ENCODE assay signal across 16 cellular contexts in the genomic region with DNA sequence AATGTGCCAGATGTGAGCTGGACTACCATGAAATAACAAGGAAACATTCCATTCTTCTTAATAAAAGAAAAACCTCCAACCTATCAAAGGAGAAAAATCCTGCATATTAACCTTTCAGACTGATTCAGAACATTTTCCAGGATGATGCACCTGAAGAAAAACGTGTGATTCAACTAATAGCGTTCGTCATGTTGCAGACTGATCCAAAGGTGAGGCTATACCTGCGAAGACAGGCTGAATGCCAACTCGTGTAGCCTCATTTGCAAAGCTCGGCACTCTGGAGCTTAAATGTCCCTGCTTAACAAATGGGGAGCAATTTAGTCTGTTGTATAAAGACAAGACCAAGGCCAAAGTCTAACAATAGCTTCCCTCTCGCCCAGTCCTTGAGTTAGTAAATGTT.
A peak's percentile ranks its signal among the peaks of the same experiment; 100 is the strongest.
DNase-seq lines count a peak whose midpoint lies in the region; ATAC-seq, FAIRE-seq and TF ChIP-seq lines count a peak whose summit lies in the region.
"Had no signal": no experiment of that assay in that cellular context is flagged by ENCODE, and none has a peak within 500 bp of the region (broad histone marks: within the 10 kb centered on the region; RNA-seq: fewer than 3 reads in every experiment).

No MANE protein-coding gene starts in this region.

- peak; percentile 52 for FAIRE-seq in H1 (lab: Jason Lieb, UNC)
- FAIRE-seq: A549, GM19239 had no signal

- no peak overlapping the region for H3K4me3 ChIP-seq in RWPE2 (ENCODE audit: severe bottlenecking)
- no peak overlapping the region for H3K4me3 ChIP-seq in H1 (ENCODE audit: extremely low read depth in 1 of 4, insufficient read depth in 2 of 4, low read depth in 3 of 4, low read length in 4 of 4)
- no peak overlapping the region for H3K4me3 ChIP-seq in effector memory CD4-positive, alpha-beta T cell (ENCODE audit: insufficient read depth, low read depth, low read length, poor library complexity, severe bottlenecking)
- H3K4me3 ChIP-seq: A549 had no signal

- TF ChIP-seq CTCF in RWPE2 (IDR thresholded peaks at IDR 0.05; ENCODE audit: poor library complexity, severe bottlenecking) (no peak), H1 (IDR thresholded peaks at IDR 0.05; ENCODE audit: control extremely low read depth in 1 of 3, insufficient read depth in 1 of 3, low read depth in 1 of 3, low read length in 3 of 3) (no peak), foreskin keratinocyte (conservative IDR thresholded peaks at IDR 0.05) (no peak)

- no peak overlapping the region for H3K9ac ChIP-seq in H1 (replicated peaks in 1 of 4; ENCODE audit: extremely low read depth in 1 of 4, low read depth in 3 of 4, low read length in 3 of 4)

- H3K14ac ChIP-seq in H1 (ENCODE audit: insufficient read length): no peak overlapping the region

- no peak for TF ChIP-seq EP300 in H1 (IDR thresholded peaks at IDR 0.05; ENCODE audit: borderline replicate concordance in 1 of 2, low read depth in 2 of 2, low read length in 2 of 2)

- H3K36me3 ChIP-seq in RWPE2 (ENCODE audit: low read depth) (no peaks in the 10 kb centered on the region), H1 (ENCODE audit: control insufficient read depth in 2 of 4, insufficient read depth in 4 of 4, low read length in 3 of 4) (no peaks in the 10 kb centered on the region)
- H3K36me3 ChIP-seq in effector memory CD4-positive, alpha-beta T cell (ENCODE audit: control insufficient read depth, insufficient read depth, low read length): no peaks in the 10 kb centered on the region
- H3K36me3 ChIP-seq: BE2C had no signal

- CTCF ChIA-PET in H1 (lab: Charles Lee; ENCODE audit: partially characterized antibody): interaction anchor here (1.2 kb wide), 1 partner anchor 30 kb away, joined by 3 read pairs; no protein-coding TSS in a partner anchor

- peak; percentile 94 for ATAC-seq in RWPE2 (ENCODE audit: low read depth)
- ATAC-seq in foreskin keratinocyte: peak; percentile 98
- no peak for ATAC-seq in GM21423 (IDR thresholded peaks at IDR 0.05; ENCODE audit: unreplicated experiment)
- ATAC-seq: A549 had no signal

- no peak for TF ChIP-seq RAD21 in H1 (IDR thresholded peaks at IDR 0.05 in 1 of 2, conservative IDR thresholded peaks at IDR 0.05 in 1 of 2; ENCODE audit: low read depth in 2 of 2, low read length in 2 of 2)

- H2BK5ac ChIP-seq in H1 (ENCODE audit: low read depth, low read length): no peak overlapping the region

- no peaks in the 10 kb centered on the region for H4K20me1 ChIP-seq in H1 (replicated peaks in 1 of 2; ENCODE audit: control insufficient read depth in 1 of 2, insufficient read depth in 2 of 2, low read length in 2 of 2)

- H2BK15ac ChIP-seq in H1 (ENCODE audit: low read length): no peak overlapping the region

- no peaks in the 10 kb centered on the region for H3K79me1 ChIP-seq in H1 (ENCODE audit: low read depth, low read length)

- H4K8ac ChIP-seq in H1 (ENCODE audit: extremely low read depth, insufficient read depth, low read length): no peak overlapping the region

- no peaks in the 10 kb centered on the region for H3K27me3 ChIP-seq in RWPE2 (ENCODE audit: insufficient read depth, poor library complexity, severe bottlenecking)
- no peaks in the 10 kb centered on the region for H3K27me3 ChIP-seq in H1 (replicated peaks in 1 of 4; ENCODE audit: control insufficient read depth in 3 of 4, extremely low read depth in 1 of 4, insufficient read depth in 3 of 4, low read length in 3 of 4)
- H3K27me3 ChIP-seq in foreskin keratinocyte: no peaks in the 10 kb centered on the region
- no peaks in the 10 kb centered on the region for H3K27me3 ChIP-seq in effector memory CD4-positive, alpha-beta T cell (replicated peaks; ENCODE audit: control insufficient read depth, insufficient read depth, low read length, poor library complexity, severe bottlenecking)
- H3K27me3 ChIP-seq: BE2C had no signal

- no peak overlapping the region for H2BK20ac ChIP-seq in H1 (ENCODE audit: low read length)

- DNase-seq in RWPE2 (ENCODE audit: low spot score) (no peak), H1 (ENCODE audit: low read depth in 1 of 2, low spot score in 2 of 2) (no peak), foreskin keratinocyte (peak; percentile 92 to 96), T-helper 9 cell (no peak), cortex of kidney (lab: John Stamatoyannopoulos, UW) (no peak)
- no peak for DNase-seq in effector memory CD4-positive, alpha-beta T cell
- DNase-seq: BE2C; CD4-positive, alpha-beta memory T cell; DMS53; GF-D8; H7; IMR-90 had no signal

- no peak overlapping the region for H3K4ac ChIP-seq in H1 (replicated peaks; ENCODE audit: insufficient read length, low read depth, low read length)

- no peaks in the 10 kb centered on the region for H3K9me3 ChIP-seq in RWPE2 (ENCODE audit: severe bottlenecking)
- H3K9me3 ChIP-seq in H1 (ENCODE audit: insufficient read depth in 2 of 2, low read depth in 1 of 2, low read length in 1 of 2): no peaks in the 10 kb centered on the region
- H3K9me3 ChIP-seq in effector memory CD4-positive, alpha-beta T cell (ENCODE audit: control insufficient read depth, low read length): no peaks in the 10 kb centered on the region
- H3K9me3 ChIP-seq: A549, BE2C had no signal

- H3K4me2 ChIP-seq in H1 (ENCODE audit: insufficient read depth in 1 of 2, low read depth in 2 of 2, low read length in 2 of 2): no peak overlapping the region
- H3K4me2 ChIP-seq: A549 had no signal

- no peak overlapping the region for H3K23ac ChIP-seq in H1 (ENCODE audit: insufficient read length)

- POLR2A ChIA-PET in H1 (lab: Charles Lee; ENCODE audit: partially characterized antibody): no interaction called here

- no peak overlapping the region for H4K91ac ChIP-seq in H1 (replicated peaks; ENCODE audit: insufficient read length, low read length)

- no peak overlapping the region for H3K56ac ChIP-seq in H1 (replicated peaks; ENCODE audit: insufficient read length, low read depth, low read length)

- no peak overlapping the region for H4K5ac ChIP-seq in H1 (ENCODE audit: insufficient read length, low read depth, low read length)

- H3K27ac ChIP-seq in RWPE2 (ENCODE audit: poor library complexity, severe bottlenecking): peak overlapping the region; percentile 68
- no peak overlapping the region for H3K27ac ChIP-seq in H1 (ENCODE audit: low read depth, low read length)
- H3K27ac ChIP-seq in foreskin keratinocyte: no peak overlapping the region
- no peak overlapping the region for H3K27ac ChIP-seq in effector memory CD4-positive, alpha-beta T cell (ENCODE audit: insufficient read depth, low read length, poor library complexity, severe bottlenecking)
- H3K27ac ChIP-seq: A549, C4-2B had no signal

- no peak overlapping the region for H2BK120ac ChIP-seq in H1 (replicated peaks; ENCODE audit: low read depth, low read length)

- TF ChIP-seq POLR2A in H1 (IDR thresholded peaks at IDR 0.05; ENCODE audit: control extremely low read depth in 1 of 2, low read depth in 2 of 2, low read length in 2 of 2): no peak

- WGBS in H1 (ENCODE audit: extremely low coverage in 1 of 2, insufficient coverage in 1 of 2, insufficient read length in 1 of 2, insufficient replicate concordance in 2 of 2, low coverage in 1 of 2, low lambda C conversion rate in 2 of 2, missing lambda C conversion rate in 1 of 2), 2 experiments: 74% methylated on average over 7 of the region's 7 CpGs; no CpG with 5 or more reads in 1 of the 2 experiments

- no peak overlapping the region for H2BK12ac ChIP-seq in H1 (ENCODE audit: low read depth, low read length)

- no peak overlapping the region for H2AK5ac ChIP-seq in H1 (ENCODE audit: low read depth, low read length)

- peaks cover 4% of the 10 kb centered on the region for H3K4me1 ChIP-seq in RWPE2 (ENCODE audit: insufficient read depth, poor library complexity, severe bottlenecking)
- H3K4me1 ChIP-seq in H1 (replicated peaks in 1 of 4; ENCODE audit: control insufficient read depth in 3 of 4, insufficient read depth in 4 of 4, low read length in 3 of 4): peaks cover 0 to 2% (median 1%) of the 10 kb centered on the region in 4 experiments; a peak in 2 of 7 replicates
- peaks cover 15% of the 10 kb centered on the region for H3K4me1 ChIP-seq in foreskin keratinocyte
- no peaks in the 10 kb centered on the region for H3K4me1 ChIP-seq in effector memory CD4-positive, alpha-beta T cell (ENCODE audit: control insufficient read depth, insufficient read depth, low read length, poor library complexity, severe bottlenecking)
- H3K4me1 ChIP-seq: A549, BE2C had no signal

- H2AFZ ChIP-seq in H1 (ENCODE audit: low read length): no peak overlapping the region

- no peaks in the 10 kb centered on the region for H3K79me2 ChIP-seq in H1 (ENCODE audit: control insufficient read depth in 1 of 2, insufficient read depth in 2 of 2, low read length in 2 of 2)

- H3K23me2 ChIP-seq in H1 (ENCODE audit: low read depth, low read length): no peaks in the 10 kb centered on the region

- H3K18ac ChIP-seq in H1 (ENCODE audit: extremely low read depth, low read length): no peak overlapping the region

TF ChIP-seq in H1, 55 proteins besides CTCF, POLR2A, EP300 and RAD21:
- no peak for TF ChIP-seq HDAC2 (IDR thresholded peaks at IDR 0.05; ENCODE audit: borderline replicate concordance in 1 of 2, low read depth in 2 of 2, low read length in 2 of 2)
- TF ChIP-seq RBBP5 (IDR thresholded peaks at IDR 0.05; ENCODE audit: borderline replicate concordance, low read depth, low read length): no peak

Comparison
In these comparisons a context has a peak if more than half of its experiments do, and no peak if none do; other contexts are left out.
1. DNase-seq: peak in foreskin keratinocyte (2 of 2); none in RWPE2 (single experiment), H1 (0 of 2), effector memory CD4-positive, alpha-beta T cell (0 of 3), T-helper 9 cell (single experiment) and cortex of kidney (single experiment).